8 cellular contexts compared by ENCODE assay signal in the genomic region with DNA sequence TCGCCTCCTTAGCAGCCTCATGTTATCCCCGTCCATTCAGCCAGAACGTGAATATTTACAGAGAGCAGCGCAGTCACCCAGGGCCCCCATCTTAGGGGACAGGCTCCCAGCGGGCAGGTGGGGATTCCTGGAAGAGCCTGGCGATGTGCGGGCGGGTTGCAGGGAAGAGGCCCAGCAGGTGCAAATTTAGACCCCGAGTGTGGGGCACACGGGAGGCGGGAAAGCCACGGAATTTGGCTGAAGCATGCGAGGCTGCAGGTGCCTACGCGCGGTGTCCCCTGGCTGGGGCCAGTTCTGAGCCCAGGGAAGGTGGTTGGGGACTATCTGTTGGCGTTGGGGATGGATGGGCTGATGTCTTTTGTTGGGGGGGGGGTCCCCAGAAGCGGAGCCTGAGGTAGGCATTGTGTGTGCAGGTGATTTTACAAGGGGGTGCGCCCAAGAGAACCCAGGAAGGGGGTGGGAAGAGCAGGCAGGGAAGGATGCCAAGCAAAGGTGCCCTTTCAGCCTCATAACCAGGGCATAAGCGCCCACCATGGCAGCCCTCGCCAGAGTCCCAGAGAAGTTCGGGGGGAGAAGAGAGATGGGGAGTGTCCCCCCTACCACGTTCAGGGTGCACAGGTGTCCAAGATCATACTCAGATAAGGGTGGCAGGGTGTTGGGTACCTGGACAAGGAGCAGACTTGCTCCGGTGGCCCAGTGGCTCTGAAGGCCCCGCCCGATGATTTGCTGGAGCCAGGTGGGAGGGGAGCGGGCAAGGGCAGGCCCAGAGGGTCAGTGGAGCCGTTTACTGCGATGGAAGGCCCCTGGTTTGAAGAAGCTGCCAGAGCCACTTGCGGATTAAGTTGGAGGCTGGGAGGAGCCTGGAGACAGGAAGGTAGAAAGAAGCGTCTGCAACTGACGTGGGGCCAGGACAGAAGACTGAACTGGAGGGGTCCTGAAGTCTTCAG. TPM values are rescaled to one million over a fixed set of nuclear protein-coding genes. Genes with fewer than 3 reads are reported as not detected.
DNase-seq lines count a peak whose midpoint lies in the region; ATAC-seq and TF ChIP-seq lines count a peak whose summit lies in the region.

No MANE protein-coding gene starts in this region.

- H3K9me3 ChIP-seq in DND-41 (ENCODE audit: insufficient read depth, low read length, severe bottlenecking), result no peaks in the 10 kb centered on the region
- H3K9me3 ChIP-seq in Peyer's patch, result no peaks in the 10 kb centered on the region
- no peaks in the 10 kb centered on the region for H3K9me3 ChIP-seq in esophagus squamous epithelium
- no peaks in the 10 kb centered on the region for H3K9me3 ChIP-seq in prostate gland

- TF ChIP-seq CTCF in DND-41 (IDR thresholded peaks at IDR 0.05; ENCODE audit: borderline replicate concordance, extremely low read depth, low read length, poor library complexity, severe bottlenecking) (no peak), Peyer's patch (IDR thresholded peaks at IDR 0.05) (no peak), esophagus squamous epithelium (IDR thresholded peaks at IDR 0.05) (no peak), prostate gland (IDR thresholded peaks at IDR 0.05) (no peak)

- peak overlapping the region; percentile 92; the same call in 1 of the 2 replicates for H2AFZ ChIP-seq in DND-41 (ENCODE audit: low read depth, low read length)

- H3K4me1 ChIP-seq in DND-41 (ENCODE audit: insufficient read depth, low read length) (peaks cover 63% of the 10 kb centered on the region), Peyer's patch (peaks cover 5 to 40% (median 17%) of the 10 kb centered on the region in 4 donors), esophagus squamous epithelium (peaks cover 27 to 51% (median 33%) of the 10 kb centered on the region in 3 donors), prostate gland (replicated peaks) (peaks cover 5% of the 10 kb centered on the region)

- intact Hi-C loops in esophagus squamous epithelium (cut with DNase I), result no loop called here
- intact Hi-C loops in prostate gland (cut with DNase I), result no loop called here

- H3K27me3 ChIP-seq in DND-41 (ENCODE audit: insufficient read depth, low read length, poor library complexity) (no peaks in the 10 kb centered on the region), Peyer's patch (no peaks in the 10 kb centered on the region), esophagus squamous epithelium (no peaks in the 10 kb centered on the region), prostate gland (replicated peaks; ENCODE audit: insufficient read depth) (no peaks in the 10 kb centered on the region)

- H3K27ac ChIP-seq in DND-41 (ENCODE audit: low read length), result peak overlapping the region; percentile 97
- H3K27ac ChIP-seq in Peyer's patch, result peak overlapping the region in 3 of 4 donors; percentile 84 to 98 (median 94)
- H3K27ac ChIP-seq in esophagus squamous epithelium, result peak overlapping the region in 2 of 4 donors; percentile 96 to 97
- no peak overlapping the region for H3K27ac ChIP-seq in prostate gland

- DNase-seq in DND-41 (no peak), Peyer's patch (no peak), esophagus squamous epithelium (lab: John Stamatoyannopoulos, UW) (no peak), prostate gland (ENCODE audit: low spot score) (no peak), ureter (ENCODE audit: low spot score) (no peak)

- H3K4me3 ChIP-seq in DND-41 (ENCODE audit: low read depth in 1 of 2, low read length in 2 of 2), result peak overlapping the region; percentile 74 to 79; a peak in 3 of 4 replicates
- peak overlapping the region; percentile 84 to 100 (median 99) for H3K4me3 ChIP-seq in Peyer's patch
- H3K4me3 ChIP-seq in esophagus squamous epithelium, result peak overlapping the region; percentile 80 to 100 (median 90)
- peak overlapping the region; percentile 91 to 99 for H3K4me3 ChIP-seq in prostate gland

- peak overlapping the region; percentile 89 for H3K9ac ChIP-seq in DND-41 (ENCODE audit: low read depth, low read length)

- TF ChIP-seq POLR2A in Peyer's patch (IDR thresholded peaks at IDR 0.05) (no peak), esophagus squamous epithelium (IDR thresholded peaks at IDR 0.05) (no peak), prostate gland (IDR thresholded peaks at IDR 0.05) (no peak)

- ATAC-seq in DND-41 (ENCODE audit: insufficient read depth, low read depth) (no peak), GM21381 (IDR thresholded peaks at IDR 0.05; ENCODE audit: unreplicated experiment) (no peak), HG03108 (IDR thresholded peaks at IDR 0.05; ENCODE audit: unreplicated experiment) (no peak), GM19452 (IDR thresholded peaks at IDR 0.05; ENCODE audit: unreplicated experiment) (no peak)

- peaks cover 20% of the 10 kb centered on the region for H3K79me2 ChIP-seq in DND-41 (ENCODE audit: insufficient read depth, low read length)

- H4K20me1 ChIP-seq in DND-41 (ENCODE audit: insufficient read depth, low read length), result peaks cover 15% of the 10 kb centered on the region; the same call in 1 of the 2 replicates

- H3K4me2 ChIP-seq in DND-41 (ENCODE audit: insufficient read depth, low read length), result peak overlapping the region; percentile 84

- 55 to 65% methylated on average over 16 to 23 of the region's 32 CpGs for WGBS in esophagus squamous epithelium, 2 donors
- WGBS in prostate gland, result 56% methylated on average over 32 of the region's 32 CpGs

- H3K36me3 ChIP-seq in DND-41 (ENCODE audit: insufficient read depth, low read length), result peaks cover 8% of the 10 kb centered on the region
- peaks cover 0 to 6% (median 0%) of the 10 kb centered on the region in 3 donors for H3K36me3 ChIP-seq in Peyer's patch
- peaks cover 0 to 10% (median 0%) of the 10 kb centered on the region in 3 donors for H3K36me3 ChIP-seq in esophagus squamous epithelium
- H3K36me3 ChIP-seq in prostate gland, result no peaks in the 10 kb centered on the region

RNA-seq across cellular contexts. Expression of a gene that starts 1.2 kb away (rescaled TPM):
- total RNA-seq in Peyer's patch (10 to 100 TPM; 11.6 to 35.7 (median 24.2) TPM), esophagus squamous epithelium (10 to 100 TPM; 29.3 to 46.7 (median 35.6) TPM), prostate gland (10 to 100 TPM; 90.0 to 94.9 TPM), ureter (11.2 TPM)

RNA-seq across cellular contexts. Expression of a gene that starts 12.2 kb away (rescaled TPM):
- total RNA-seq in Peyer's patch, result 10 to 100 TPM in 1 of 4 donors, 1 to 10 TPM in 3; 1.4 to 25.6 (median 5.1) TPM
- under 1 TPM in 2 of 4 donors, not detected in 2; 0.19 to 0.40 TPM for total RNA-seq in esophagus squamous epithelium
- total RNA-seq in prostate gland, result under 1 TPM; 0.80 to 0.91 TPM
- 0.49 TPM for total RNA-seq in ureter

RNA-seq across cellular contexts. Expression of a gene that starts 23.1 kb away (rescaled TPM):
- total RNA-seq in Peyer's patch (10 to 100 TPM; 65.6 to 91.1 (median 75.2) TPM), esophagus squamous epithelium (10 to 100 TPM; 33.5 to 53.5 (median 34.5) TPM), prostate gland (100 to 1,000 TPM in 1 of 2 donors, 10 to 100 TPM in 1; 93.4 to 159 TPM), ureter (30.8 TPM)

RNA-seq across cellular contexts. Expression of a gene that starts 35.4 kb away (rescaled TPM):
- total RNA-seq in Peyer's patch, result 1 to 10 TPM in 2 of 4 donors, not detected in 2; 2.8 to 4.0 TPM
- under 1 TPM in 3 of 4 donors, not detected in 1; 0.48 to 0.95 (median 0.57) TPM for total RNA-seq in esophagus squamous epithelium
- under 1 TPM in 1 of 2 donors, not detected in 1; 0.68 TPM for total RNA-seq in prostate gland
- total RNA-seq in ureter, result 0.83 TPM

RNA-seq across cellular contexts. Expression of a gene that starts 47.6 kb away (rescaled TPM):
- 10 to 100 TPM in 3 of 4 donors, 1 to 10 TPM in 1; 9.5 to 33.0 (median 18.3) TPM for total RNA-seq in Peyer's patch
- total RNA-seq in esophagus squamous epithelium, result 10 to 100 TPM in 1 of 4 donors, 1 to 10 TPM in 3; 1.1 to 10.2 (median 4.7) TPM
- 10 to 100 TPM; 52.2 to 83.4 TPM for total RNA-seq in prostate gland
- 27.6 TPM for total RNA-seq in ureter

Comparison
In these comparisons a context has a peak if more than half of its experiments do, and no peak if none do; other contexts are left out.
1. H3K27ac ChIP-seq: peak in DND-41 (single experiment) and Peyer's patch (3 of 4); none in prostate gland (0 of 2).
2. Peak in every context shown above with its lines, with median percentiles within 50 percentile points of each other: H3K4me3 ChIP-seq.